Comparison of ENCODE assay signal across 1 cellular context in the genomic region with DNA sequence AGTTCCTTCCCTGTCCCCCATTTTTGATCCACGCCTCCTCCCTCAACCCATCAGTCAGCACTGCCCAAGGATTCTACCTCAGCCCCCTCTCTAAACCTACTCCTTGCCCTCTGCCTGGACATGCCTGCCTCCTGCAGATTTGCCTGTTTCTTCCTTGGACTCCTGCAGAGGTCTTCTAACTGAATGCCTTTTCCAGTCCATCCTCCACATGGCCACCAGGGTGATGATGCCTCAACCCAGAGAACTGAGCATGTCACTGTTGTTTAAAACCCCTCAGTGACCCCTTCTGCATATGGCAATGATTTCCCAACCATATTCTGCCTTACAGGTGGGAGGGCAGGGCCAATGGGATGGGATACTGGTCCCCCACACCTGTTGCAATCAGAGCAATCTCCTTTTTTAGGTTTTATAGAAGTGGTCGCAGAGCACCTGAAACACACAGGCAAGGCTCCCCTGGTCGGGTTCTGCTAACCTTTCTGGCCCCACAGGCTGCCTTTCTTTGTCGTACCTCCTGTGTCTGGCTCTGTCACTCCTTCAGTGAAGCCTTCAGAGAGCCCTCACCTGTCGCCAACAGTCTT.
TF ChIP-seq lines count a peak whose summit lies in the region.

No MANE protein-coding gene starts in this region.

TF ChIP-seq in HepG2, 621 proteins besides CTCF, POLR2A, EP300 and RAD21:
- TF ChIP-seq POLR2G (IDR thresholded peaks at IDR 0.05; ENCODE audit: low read depth, low read length) = peak; percentile 18; the same call in 1 of the 2 replicates
- TF ChIP-seq, protein P1, sequence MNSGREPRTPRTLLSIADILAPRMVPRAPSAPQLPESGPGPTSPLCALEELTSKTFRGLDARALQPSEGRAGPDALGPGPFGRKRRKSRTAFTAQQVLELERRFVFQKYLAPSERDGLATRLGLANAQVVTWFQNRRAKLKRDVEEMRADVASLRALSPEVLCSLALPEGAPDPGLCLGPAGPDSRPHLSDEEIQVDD (CRISPR knock-in tag; IDR thresholded peaks at IDR 0.05; ENCODE audit: borderline replicate concordance) = no peak
